In the genomic region with DNA sequence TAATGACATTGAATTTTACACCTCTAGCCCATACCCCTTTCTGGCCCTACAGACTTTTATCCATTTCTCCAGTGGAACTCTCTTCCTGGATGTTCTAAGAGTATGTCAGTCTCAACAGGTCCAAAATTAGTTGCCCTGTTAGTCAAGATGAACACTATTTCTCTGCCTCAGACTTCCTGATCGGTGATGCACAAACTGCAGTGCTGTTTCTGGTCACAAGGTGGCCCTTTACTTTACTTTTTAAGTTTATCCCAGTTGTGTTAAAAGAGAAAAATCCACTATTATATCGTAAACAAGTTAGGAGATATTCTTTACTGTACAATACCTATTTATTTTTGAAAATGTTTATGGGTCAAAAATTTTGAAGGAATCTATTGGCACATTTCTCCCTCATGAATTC, we compare ENCODE assay signal across 8 cellular contexts.
DNase-seq lines count a peak whose midpoint lies in the region; ATAC-seq and TF ChIP-seq lines count a peak whose summit lies in the region.

No MANE protein-coding gene starts in this region.

- no peaks in the 10 kb centered on the region for H3K4me1 Mint-ChIP-seq in T-helper 2 cell treated with Interferon-gamma antibody and Interleukin-4, amounts not matched to agents 5 μg/mL and 100 μg/mL, for 36 hours (ENCODE audit: low read depth)

- no peak for ATAC-seq in GM18870 (IDR thresholded peaks at IDR 0.05; ENCODE audit: unreplicated experiment)

- peak; percentile 66 for TF ChIP-seq CTCF in astrocyte of the cerebellum (IDR thresholded peaks at IDR 0.05; ENCODE audit: low read depth, low read length, missing control alignments)

- no peak overlapping the region for H3K27ac Mint-ChIP-seq in T-helper 2 cell treated with Interferon-gamma antibody and Interleukin-4, amounts not matched to agents 5 μg/mL and 100 μg/mL, for 36 hours

- DNase-seq in T-helper 2 cell, result peak in 3 of 5 experiments; percentile 1 to 45 (median 6)
- no peak for DNase-seq in T-helper 2 cell treated with Interferon-gamma antibody and Interleukin-4, amounts not matched to agents 5 μg/mL and 100 μg/mL, for 36 hours (ENCODE audit: low spot score)
- DNase-seq in HCEC 1CT, result peak; percentile 36
- peak; percentile 71 for DNase-seq in OCI-M1 (lab: John Stamatoyannopoulos, UW)
- peak; percentile 18 for DNase-seq in astrocyte of the cerebellum (ENCODE audit: low read depth)
- peak; percentile 54 for DNase-seq in kidney tubule cell (ENCODE audit: low spot score)
- peak; percentile 79 for DNase-seq in superior temporal gyrus (ENCODE audit: extremely low spot score)

- H3K9me3 Mint-ChIP-seq in T-helper 2 cell treated with Interferon-gamma antibody and Interleukin-4, amounts not matched to agents 5 μg/mL and 100 μg/mL, for 36 hours, result no peaks in the 10 kb centered on the region

- no peak overlapping the region for H3K4me3 Mint-ChIP-seq in T-helper 2 cell treated with Interferon-gamma antibody and Interleukin-4, amounts not matched to agents 5 μg/mL and 100 μg/mL, for 36 hours

- H3K4me3 ChIP-seq in astrocyte of the cerebellum (ENCODE audit: low read depth, low read length), result no peak overlapping the region

- in situ Hi-C loops in astrocyte of the cerebellum (cut with HindIII; ENCODE audit: low sequenced_read_pairs), result no loop called here

- no peaks in the 10 kb centered on the region for H3K36me3 Mint-ChIP-seq in T-helper 2 cell treated with Interferon-gamma antibody and Interleukin-4, amounts not matched to agents 5 μg/mL and 100 μg/mL, for 36 hours (ENCODE audit: low read depth)

- peaks cover 5% of the 10 kb centered on the region for H3K27me3 Mint-ChIP-seq in T-helper 2 cell treated with Interferon-gamma antibody and Interleukin-4, amounts not matched to agents 5 μg/mL and 100 μg/mL, for 36 hours (ENCODE audit: low read depth)
